1 cellular context compared by ENCODE assay signal in the genomic region with DNA sequence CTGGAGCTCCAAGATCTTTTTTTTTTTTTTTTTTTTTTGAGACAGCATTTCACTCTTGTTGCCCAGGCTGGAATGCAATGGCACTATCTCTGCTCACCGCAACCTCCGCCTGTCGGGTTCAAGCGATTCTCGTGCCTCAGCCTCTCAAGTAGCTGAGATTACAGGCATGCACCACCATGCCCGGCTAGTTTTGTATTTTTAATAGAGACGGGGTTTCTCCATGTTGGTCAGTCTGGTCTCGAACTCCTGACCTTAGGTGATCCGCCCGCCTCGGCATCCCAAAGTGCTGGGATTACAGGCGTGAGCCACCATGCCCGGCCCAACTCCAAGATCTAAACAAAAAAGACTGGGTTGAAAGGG.
TF ChIP-seq lines count a peak whose summit lies in the region.
"Not testable (repeated sequence)": the region's sequence is repeated elsewhere in the genome, so short reads cannot be mapped to it uniquely, and the experiment has no call there.

No MANE protein-coding gene starts in this region.

TF ChIP-seq in K562, 482 proteins besides CTCF, POLR2A, EP300 and RAD21:
- TF ChIP-seq, protein P1, sequence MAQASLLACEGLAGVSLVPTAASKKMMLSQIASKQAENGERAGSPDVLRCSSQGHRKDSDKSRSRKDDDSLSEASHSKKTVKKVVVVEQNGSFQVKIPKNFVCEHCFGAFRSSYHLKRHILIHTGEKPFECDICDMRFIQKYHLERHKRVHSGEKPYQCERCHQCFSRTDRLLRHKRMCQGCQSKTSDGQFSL (CRISPR knock-in tag; IDR thresholded peaks at IDR 0.05): not testable (repeated sequence)
- TF ChIP-seq, protein P1 (tag; IDR thresholded peaks at IDR 0.05): 0 out of 4 replicates have a peak, but pooled peaks of 1 of the 2 experiments have one; percentile 24
- TF ChIP-seq CHD4 (IDR thresholded peaks at IDR 0.05; ENCODE audit: insufficient read depth, insufficient replicate concordance, low read depth, low read length, poor library complexity, severe bottlenecking) (peak; percentile 3), KDM1A (IDR thresholded peaks at IDR 0.05) (peak in 1 of 2 experiments; percentile 50; a peak in 1 of 4 replicates), SMAD4 (CRISPR knock-in tag; conservative IDR thresholded peaks at IDR 0.05) (0 out of 2 replicates have a peak, but pooled peaks have one; percentile 9), FOXM1 (IDR thresholded peaks at IDR 0.05; ENCODE audit: low read depth) (0 out of 2 replicates have a peak, but pooled peaks have one; percentile 1)
- TF ChIP-seq, protein P2, sequence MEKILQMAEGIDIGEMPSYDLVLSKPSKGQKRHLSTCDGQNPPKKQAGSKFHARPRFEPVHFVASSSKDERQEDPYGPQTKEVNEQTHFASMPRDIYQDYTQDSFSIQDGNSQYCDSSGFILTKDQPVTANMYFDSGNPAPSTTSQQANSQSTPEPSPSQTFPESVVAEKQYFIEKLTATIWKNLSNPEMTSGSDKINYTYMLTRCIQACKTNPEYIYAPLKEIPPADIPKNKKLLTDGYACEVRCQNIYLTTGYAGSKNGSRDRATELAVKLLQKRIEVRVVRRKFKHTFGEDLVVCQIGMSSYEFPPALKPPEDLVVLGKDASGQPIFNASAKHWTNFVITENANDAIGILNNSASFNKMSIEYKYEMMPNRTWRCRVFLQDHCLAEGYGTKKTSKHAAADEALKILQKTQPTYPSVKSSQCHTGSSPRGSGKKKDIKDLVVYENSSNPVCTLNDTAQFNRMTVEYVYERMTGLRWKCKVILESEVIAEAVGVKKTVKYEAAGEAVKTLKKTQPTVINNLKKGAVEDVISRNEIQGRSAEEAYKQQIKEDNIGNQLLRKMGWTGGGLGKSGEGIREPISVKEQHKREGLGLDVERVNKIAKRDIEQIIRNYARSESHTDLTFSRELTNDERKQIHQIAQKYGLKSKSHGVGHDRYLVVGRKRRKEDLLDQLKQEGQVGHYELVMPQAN (IDR thresholded peaks at IDR 0.05; ENCODE audit: borderline replicate concordance): peak; percentile 18; the same call in 1 of the 2 replicates
- TF ChIP-seq FOXM1 (CRISPR knock-in tag; IDR thresholded peaks at IDR 0.05; ENCODE audit: low read depth): not testable (repeated sequence)
TF ChIP-seq in K562: peak in this region for 6; not testable (repeated sequence) for 476.
